Comparison of ENCODE assay signal across 8 cellular contexts in genomic region chr11:128492461-128492860, GRCh38.
A peak's percentile ranks its signal among the peaks of the same experiment; 100 is the strongest.
DNase-seq lines count a peak whose midpoint lies in the region; ATAC-seq and TF ChIP-seq lines count a peak whose summit lies in the region.

No MANE protein-coding gene starts in this region.

- no peak overlapping the region for H3K4me3 Mint-ChIP-seq in GM23338
- H3K4me3 Mint-ChIP-seq in activated naive CD8-positive, alpha-beta T cell, result peak overlapping the region; percentile 81

- ATAC-seq in GM23338 (no peak), esophagus mucosa (no peak), HG02852 (IDR thresholded peaks at IDR 0.05; ENCODE audit: unreplicated experiment) (no peak), GM18868 (IDR thresholded peaks at IDR 0.05; ENCODE audit: unreplicated experiment) (no peak)

- H3K36me3 Mint-ChIP-seq in GM23338 (ENCODE audit: low read depth), result no peaks in the 10 kb centered on the region; the same call in 2 of the 3 replicates
- H3K36me3 Mint-ChIP-seq in activated naive CD8-positive, alpha-beta T cell, result peaks cover 38% of the 10 kb centered on the region

- peaks cover 37% of the 10 kb centered on the region for H3K36me3 ChIP-seq in ACC112 (ENCODE audit: insufficient read depth, low read length)
- H3K36me3 ChIP-seq in GM23338 (ENCODE audit: insufficient read depth), result peaks cover 14% of the 10 kb centered on the region; the same call in 1 of the 2 replicates

- H3K79me2 ChIP-seq in ACC112 (ENCODE audit: control insufficient read depth, insufficient read depth, low read length, unreplicated experiment) (peaks cover 82% of the 10 kb centered on the region), GM23338 (replicated peaks; ENCODE audit: insufficient read depth) (peaks cover 45% of the 10 kb centered on the region)

- DNase-seq in GM23338 (ENCODE audit: low spot score), result no peak
- DNase-seq in lung microvascular endothelial cell (ENCODE audit: low read depth in 2 of 2), result peak; percentile 68 to 84
- DNase-seq in NCI-H2029 treated with DMSO at 0.1 percent for 48 hours (lab: John Stamatoyannopoulos, UW), result no peak

- no peaks in the 10 kb centered on the region for H3K27me3 Mint-ChIP-seq in GM23338 (ENCODE audit: insufficient read depth, low read depth, poor library complexity)
- H3K27me3 Mint-ChIP-seq in activated naive CD8-positive, alpha-beta T cell, result no peaks in the 10 kb centered on the region

- no peaks in the 10 kb centered on the region for H3K9me3 Mint-ChIP-seq in GM23338
- H3K9me3 Mint-ChIP-seq in activated naive CD8-positive, alpha-beta T cell (ENCODE audit: low read depth), result no peaks in the 10 kb centered on the region

- H3K27me3 ChIP-seq in ACC112 (ENCODE audit: insufficient read depth, low read length) (no peaks in the 10 kb centered on the region), GM23338 (ENCODE audit: insufficient read depth) (no peaks in the 10 kb centered on the region)

- no peak for TF ChIP-seq CTCF in GM23338 (conservative IDR thresholded peaks at IDR 0.05; ENCODE audit: low read depth in 2 of 2)

- H3K27ac ChIP-seq in ACC112 (ENCODE audit: low read depth, low read length) (peak overlapping the region; percentile 98), GM23338 (ENCODE audit: low read depth) (0 out of 2 replicates have a peak overlapping the region, but pooled peaks have one; percentile 14)

- H3K4me1 Mint-ChIP-seq in GM23338, result peaks cover 15% of the 10 kb centered on the region
- peaks cover 96% of the 10 kb centered on the region for H3K4me1 Mint-ChIP-seq in activated naive CD8-positive, alpha-beta T cell (ENCODE audit: low read depth)

- no peak overlapping the region for H3K4me2 ChIP-seq in GM23338

- no peak overlapping the region for H3K27ac Mint-ChIP-seq in GM23338
- H3K27ac Mint-ChIP-seq in activated naive CD8-positive, alpha-beta T cell, result peak overlapping the region; percentile 99

- peaks cover 91% of the 10 kb centered on the region for H3K4me1 ChIP-seq in ACC112 (ENCODE audit: control insufficient read depth, insufficient read depth, low read length, unreplicated experiment)
- H3K4me1 ChIP-seq in GM23338 (ENCODE audit: insufficient read depth), result peaks cover 11% of the 10 kb centered on the region; the same call in 1 of the 2 replicates

- H2AFZ ChIP-seq in ACC112 (ENCODE audit: low read length, unreplicated experiment) (no peak overlapping the region), GM23338 (no peak overlapping the region)

- H3K9me2 ChIP-seq in GM23338 (ENCODE audit: insufficient read depth), result 0 out of 2 replicates have a peak, but pooled peaks cover 4% of the 10 kb centered on the region

- H3K4me3 ChIP-seq in ACC112 (ENCODE audit: low read depth, low read length) (peak overlapping the region; percentile 13; the same call in 1 of the 2 replicates), GM23338 (no peak overlapping the region)

- no peaks in the 10 kb centered on the region for H3F3A ChIP-seq in GM23338 (replicated peaks; ENCODE audit: low read depth)

- H4K20me1 ChIP-seq in GM23338 (replicated peaks; ENCODE audit: insufficient read depth), result no peaks in the 10 kb centered on the region; the same call in 1 of the 2 replicates

TF ChIP-seq in GM23338, 12 proteins besides CTCF, POLR2A, EP300 and RAD21:
- TF ChIP-seq CREB1 (CRISPR knock-in tag; IDR thresholded peaks at IDR 0.05; ENCODE audit: low read depth), result no peak
- no peak for TF ChIP-seq NANOG (IDR thresholded peaks at IDR 0.05; ENCODE audit: borderline replicate concordance)
- TF ChIP-seq EZH2phosphoT487 (IDR thresholded peaks at IDR 0.05; ENCODE audit: unreplicated experiment), result no peak
- no peak for TF ChIP-seq ZNF331 (CRISPR knock-in tag; IDR thresholded peaks at IDR 0.05; ENCODE audit: low read depth)
- TF ChIP-seq POLR2AphosphoS5 (IDR thresholded peaks at IDR 0.05; ENCODE audit: low read depth), result no peak
- TF ChIP-seq ZNF114 (CRISPR knock-in tag; IDR thresholded peaks at IDR 0.05), result no peak
- no peak for TF ChIP-seq JUNB (IDR thresholded peaks at IDR 0.05; ENCODE audit: unreplicated experiment)
- no peak for TF ChIP-seq ETS1 (IDR thresholded peaks at IDR 0.05)

Comparison
In these comparisons a context has a peak if more than half of its experiments do, and no peak if none do; other contexts are left out.
1. DNase-seq: peak in lung microvascular endothelial cell (2 of 2); none in GM23338 (single experiment) and NCI-H2029 treated with DMSO at 0.1 percent for 48 hours (single experiment).